Comparison of ENCODE assay signal across 8 cellular contexts in the genomic region with DNA sequence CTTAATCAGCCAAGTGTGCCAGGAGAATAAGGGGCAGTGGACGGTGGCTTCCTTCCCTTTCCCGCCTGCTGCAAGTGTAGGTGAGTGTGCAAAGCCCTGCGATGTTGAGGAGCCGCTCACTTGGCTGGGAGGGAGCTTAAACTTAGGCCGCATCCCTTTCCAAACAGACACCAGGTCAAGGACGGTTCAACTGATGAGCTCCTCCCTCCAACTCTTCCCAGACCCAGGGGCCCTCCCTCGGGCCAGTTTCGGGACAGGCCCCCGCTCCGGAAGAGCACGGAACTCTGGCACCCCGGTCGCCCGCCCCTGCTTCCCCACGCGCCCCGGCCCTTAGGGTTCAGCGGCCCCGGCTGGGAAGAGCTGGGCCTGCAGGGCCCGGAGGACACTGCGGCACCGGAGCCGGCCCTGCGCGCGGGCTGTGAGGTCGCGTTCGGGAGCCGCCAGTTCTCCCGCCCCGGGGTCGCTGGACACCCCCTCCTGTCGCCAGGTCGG. TPM values are rescaled to one million over a fixed set of nuclear protein-coding genes. Genes with fewer than 3 reads are reported as not detected.
DNase-seq lines count a peak whose midpoint lies in the region; ATAC-seq and TF ChIP-seq lines count a peak whose summit lies in the region.

No MANE protein-coding gene starts in this region.

- TF ChIP-seq POLR2A in vagina (IDR thresholded peaks at IDR 0.05) = no peak

- DNase-seq in AG20443 (ENCODE audit: low spot score) (peak; percentile 60), T-helper 1 cell (peak in 3 of 5 donors; percentile 6 to 27 (median 20)), epithelial cell of prostate (ENCODE audit: low read depth, low spot score) (no peak), vagina (ENCODE audit: extremely low spot score in 2 of 2) (no peak), occipital lobe (lab: John Stamatoyannopoulos, UW) (no peak)

- H3K27ac ChIP-seq in epithelial cell of prostate (peak overlapping the region; percentile 63), muscle layer of duodenum (ENCODE audit: low read length) (peak overlapping the region; percentile 5), vagina (peak overlapping the region; percentile 83)

- H3K27me3 ChIP-seq in muscle layer of duodenum (ENCODE audit: low read depth, low read length) (no peaks in the 10 kb centered on the region), vagina (no peaks in the 10 kb centered on the region)

- no peak for TF ChIP-seq CTCF in vagina (IDR thresholded peaks at IDR 0.05)

- intact Hi-C loops in vagina (cut with DNase I) = no loop called here

- H3K4me3 ChIP-seq in muscle layer of duodenum (ENCODE audit: low read depth in 1 of 2, low read length in 2 of 2) (peak overlapping the region; percentile 68 to 96), vagina (peak overlapping the region; percentile 85 to 91)

- ATAC-seq in GM18907 (IDR thresholded peaks at IDR 0.05; ENCODE audit: unreplicated experiment) (peak; percentile 26), HG03108 (IDR thresholded peaks at IDR 0.05; ENCODE audit: unreplicated experiment) (peak; percentile 25)

- H3K9me3 ChIP-seq in muscle layer of duodenum (ENCODE audit: control insufficient read depth in 1 of 2, low read length in 2 of 2) = no peaks in the 10 kb centered on the region
- H3K9me3 ChIP-seq in vagina = no peaks in the 10 kb centered on the region

- H3K4me1 ChIP-seq in muscle layer of duodenum (ENCODE audit: control insufficient read depth in 1 of 2, insufficient read depth in 2 of 2, low read length in 2 of 2) = peaks cover 0 to 23% of the 10 kb centered on the region in 2 donors
- H3K4me1 ChIP-seq in vagina = peaks cover 22% of the 10 kb centered on the region

- H3K36me3 ChIP-seq in muscle layer of duodenum (ENCODE audit: control insufficient read depth in 1 of 2, insufficient read depth in 2 of 2, low read length in 2 of 2) = peaks cover 20 to 36% of the 10 kb centered on the region in 2 donors
- peaks cover 0 to 27% of the 10 kb centered on the region in 2 donors for H3K36me3 ChIP-seq in vagina

RNA-seq across cellular contexts. Expression of gene MRPL36, which starts 0.5 kb away (rescaled TPM):
- total RNA-seq in vagina = 50.1 TPM
- total RNA-seq in occipital lobe = 20.0 TPM

RNA-seq across cellular contexts. Expression of gene NDUFS6, which starts 2.1 kb away (rescaled TPM):
- total RNA-seq in vagina (26.8 TPM), occipital lobe (12.9 TPM)

Comparison
In these comparisons a context has a peak if more than half of its experiments do, and no peak if none do; other contexts are left out.
1. DNase-seq: peak in AG20443 (single experiment) and T-helper 1 cell (3 of 5); none in epithelial cell of prostate (single experiment), vagina (0 of 2) and occipital lobe (single experiment).
2. H3K27ac ChIP-seq: peak in every context shown above with its lines; median percentile 83 in vagina; 63 in epithelial cell of prostate; 5 in muscle layer of duodenum.